1 cellular context compared by ENCODE assay signal in the genomic region with DNA sequence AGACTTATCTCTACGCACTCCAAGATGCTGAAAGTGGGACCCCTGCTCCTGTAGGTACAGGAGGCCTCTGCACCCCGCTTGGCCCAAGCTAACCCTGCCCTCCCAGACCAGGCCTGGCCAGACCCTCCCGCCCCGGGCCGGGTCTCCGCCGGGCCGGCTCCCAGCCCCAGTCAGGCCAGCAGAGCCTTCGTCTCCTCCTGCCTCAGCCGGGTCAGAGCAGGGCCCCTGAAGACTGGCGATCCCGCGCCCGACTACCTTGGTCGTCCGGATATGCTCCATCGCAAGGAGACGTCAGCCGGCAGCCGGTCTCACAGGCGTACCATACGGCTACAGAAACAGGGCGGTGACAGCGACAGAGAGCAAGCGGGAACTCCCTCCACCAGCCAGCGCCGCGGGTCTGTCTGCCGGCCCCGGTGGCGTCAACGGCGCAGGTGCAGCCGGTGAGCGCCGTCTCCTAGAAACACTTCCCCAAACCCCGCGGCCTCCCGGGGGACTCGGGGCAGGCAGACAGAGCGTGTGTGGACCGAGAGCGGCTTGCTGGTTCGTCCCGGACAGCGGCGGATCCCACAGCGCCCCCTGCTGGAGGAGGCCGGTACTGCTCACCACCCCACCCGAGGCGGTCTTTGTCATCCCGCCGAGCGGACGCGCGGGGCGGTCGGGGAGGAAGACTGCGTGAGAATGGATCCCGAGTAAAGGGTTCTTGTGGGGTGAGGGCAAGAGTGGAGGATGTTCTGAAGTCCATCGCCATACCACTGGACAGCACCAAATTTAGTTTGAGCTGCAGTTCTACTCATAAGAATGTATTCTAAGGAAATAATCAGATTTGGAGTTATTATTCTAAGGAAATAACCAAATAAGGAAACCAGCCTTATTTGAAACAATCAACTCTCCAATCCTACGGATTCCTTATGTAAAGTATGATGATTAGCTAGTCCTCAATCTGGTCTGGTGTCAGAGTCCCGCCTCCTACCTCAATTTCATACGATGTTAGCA.
TF ChIP-seq lines count a peak whose summit lies in the region.

A gene (minus strand): TSS at position 520 of the 993 bp plus-strand sequence. CDS start 241 bp downstream, at position 279.

TF ChIP-seq in HepG2, 621 proteins besides CTCF, POLR2A, EP300 and RAD21 (continued from another document and continues in another):
- TF ChIP-seq, protein P1, sequence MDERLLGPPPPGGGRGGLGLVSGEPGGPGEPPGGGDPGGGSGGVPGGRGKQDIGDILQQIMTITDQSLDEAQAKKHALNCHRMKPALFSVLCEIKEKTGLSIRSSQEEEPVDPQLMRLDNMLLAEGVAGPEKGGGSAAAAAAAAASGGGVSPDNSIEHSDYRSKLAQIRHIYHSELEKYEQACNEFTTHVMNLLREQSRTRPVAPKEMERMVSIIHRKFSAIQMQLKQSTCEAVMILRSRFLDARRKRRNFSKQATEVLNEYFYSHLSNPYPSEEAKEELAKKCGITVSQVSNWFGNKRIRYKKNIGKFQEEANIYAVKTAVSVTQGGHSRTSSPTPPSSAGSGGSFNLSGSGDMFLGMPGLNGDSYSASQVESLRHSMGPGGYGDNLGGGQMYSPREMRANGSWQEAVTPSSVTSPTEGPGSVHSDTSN (CRISPR knock-in tag; IDR thresholded peaks at IDR 0.05), result no peak
- TF ChIP-seq RCOR2 (CRISPR knock-in tag; IDR thresholded peaks at IDR 0.05), result no peak
- TF ChIP-seq ZNF703 (CRISPR knock-in tag; IDR thresholded peaks at IDR 0.05; ENCODE audit: borderline replicate concordance), result no peak
- TF ChIP-seq MIER3 (CRISPR knock-in tag; IDR thresholded peaks at IDR 0.05; ENCODE audit: borderline replicate concordance), result 0 out of 2 replicates have a peak, but pooled peaks have one; percentile 17
- TF ChIP-seq, protein P2, sequence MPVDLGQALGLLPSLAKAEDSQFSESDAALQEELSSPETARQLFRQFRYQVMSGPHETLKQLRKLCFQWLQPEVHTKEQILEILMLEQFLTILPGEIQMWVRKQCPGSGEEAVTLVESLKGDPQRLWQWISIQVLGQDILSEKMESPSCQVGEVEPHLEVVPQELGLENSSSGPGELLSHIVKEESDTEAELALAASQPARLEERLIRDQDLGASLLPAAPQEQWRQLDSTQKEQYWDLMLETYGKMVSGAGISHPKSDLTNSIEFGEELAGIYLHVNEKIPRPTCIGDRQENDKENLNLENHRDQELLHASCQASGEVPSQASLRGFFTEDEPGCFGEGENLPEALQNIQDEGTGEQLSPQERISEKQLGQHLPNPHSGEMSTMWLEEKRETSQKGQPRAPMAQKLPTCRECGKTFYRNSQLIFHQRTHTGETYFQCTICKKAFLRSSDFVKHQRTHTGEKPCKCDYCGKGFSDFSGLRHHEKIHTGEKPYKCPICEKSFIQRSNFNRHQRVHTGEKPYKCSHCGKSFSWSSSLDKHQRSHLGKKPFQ (CRISPR knock-in tag; IDR thresholded peaks at IDR 0.05; ENCODE audit: insufficient replicate concordance), result peak; percentile 71
- TF ChIP-seq, protein P3, sequence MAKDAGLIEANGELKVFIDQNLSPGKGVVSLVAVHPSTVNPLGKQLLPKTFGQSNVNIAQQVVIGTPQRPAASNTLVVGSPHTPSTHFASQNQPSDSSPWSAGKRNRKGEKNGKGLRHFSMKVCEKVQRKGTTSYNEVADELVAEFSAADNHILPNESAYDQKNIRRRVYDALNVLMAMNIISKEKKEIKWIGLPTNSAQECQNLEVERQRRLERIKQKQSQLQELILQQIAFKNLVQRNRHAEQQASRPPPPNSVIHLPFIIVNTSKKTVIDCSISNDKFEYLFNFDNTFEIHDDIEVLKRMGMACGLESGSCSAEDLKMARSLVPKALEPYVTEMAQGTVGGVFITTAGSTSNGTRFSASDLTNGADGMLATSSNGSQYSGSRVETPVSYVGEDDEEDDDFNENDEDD (CRISPR knock-in tag; IDR thresholded peaks at IDR 0.05; ENCODE audit: borderline replicate concordance), result peak; percentile 54; the same call in 1 of the 2 replicates
- TF ChIP-seq, protein P4, sequence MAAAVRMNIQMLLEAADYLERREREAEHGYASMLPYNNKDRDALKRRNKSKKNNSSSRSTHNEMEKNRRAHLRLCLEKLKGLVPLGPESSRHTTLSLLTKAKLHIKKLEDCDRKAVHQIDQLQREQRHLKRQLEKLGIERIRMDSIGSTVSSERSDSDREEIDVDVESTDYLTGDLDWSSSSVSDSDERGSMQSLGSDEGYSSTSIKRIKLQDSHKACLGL (CRISPR knock-in tag; IDR thresholded peaks at IDR 0.05), result peak; percentile 82; the same call in 1 of the 2 replicates
- no peak for TF ChIP-seq NR1H2 (CRISPR knock-in tag; IDR thresholded peaks at IDR 0.05; ENCODE audit: borderline replicate concordance, low read depth)
- 0 out of 2 replicates have a peak, but pooled peaks have one; percentile 27 for TF ChIP-seq BHLHE40 (IDR thresholded peaks at IDR 0.05; ENCODE audit: low read length)
- peak; percentile 50; the same call in 1 of the 2 replicates for TF ChIP-seq MEIS1 (CRISPR knock-in tag; IDR thresholded peaks at IDR 0.05; ENCODE audit: borderline replicate concordance)
- TF ChIP-seq ZFY (CRISPR knock-in tag; IDR thresholded peaks at IDR 0.05), result peak; percentile 84
- TF ChIP-seq, protein P5, sequence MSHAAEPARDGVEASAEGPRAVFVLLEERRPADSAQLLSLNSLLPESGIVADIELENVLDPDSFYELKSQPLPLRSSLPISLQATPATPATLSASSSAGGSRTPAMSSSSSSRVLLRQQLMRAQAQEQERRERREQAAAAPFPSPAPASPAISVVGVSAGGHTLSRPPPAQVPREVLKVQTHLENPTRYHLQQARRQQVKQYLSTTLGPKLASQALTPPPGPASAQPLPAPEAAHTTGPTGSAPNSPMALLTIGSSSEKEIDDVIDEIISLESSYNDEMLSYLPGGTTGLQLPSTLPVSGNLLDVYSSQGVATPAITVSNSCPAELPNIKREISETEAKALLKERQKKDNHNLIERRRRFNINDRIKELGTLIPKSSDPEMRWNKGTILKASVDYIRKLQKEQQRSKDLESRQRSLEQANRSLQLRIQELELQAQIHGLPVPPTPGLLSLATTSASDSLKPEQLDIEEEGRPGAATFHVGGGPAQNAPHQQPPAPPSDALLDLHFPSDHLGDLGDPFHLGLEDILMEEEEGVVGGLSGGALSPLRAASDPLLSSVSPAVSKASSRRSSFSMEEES (CRISPR knock-in tag; IDR thresholded peaks at IDR 0.05), result no peak
- peak; percentile 27 for TF ChIP-seq ZNF781 (CRISPR knock-in tag; IDR thresholded peaks at IDR 0.05; ENCODE audit: borderline replicate concordance, not compliant biosample characterization)
- TF ChIP-seq XRCC5 (optimal IDR thresholded peaks at IDR 0.05; ENCODE audit: low read length), result peak; percentile 89
- no peak for TF ChIP-seq HNF4A (CRISPR knock-in tag; IDR thresholded peaks at IDR 0.05)
- TF ChIP-seq ZNF264 (CRISPR knock-in tag; IDR thresholded peaks at IDR 0.05), result no peak
- TF ChIP-seq JDP2 (CRISPR knock-in tag; IDR thresholded peaks at IDR 0.05; ENCODE audit: borderline replicate concordance), result no peak
- no peak for TF ChIP-seq KLF6 (CRISPR knock-in tag; IDR thresholded peaks at IDR 0.05)
- TF ChIP-seq CHD2 (IDR thresholded peaks at IDR 0.05; ENCODE audit: low read depth, low read length), result no peak
- TF ChIP-seq ZMYM4 (CRISPR knock-in tag; IDR thresholded peaks at IDR 0.05), result peak; percentile 93
- TF ChIP-seq MED8 (CRISPR knock-in tag; IDR thresholded peaks at IDR 0.05; ENCODE audit: insufficient replicate concordance), result no peak
- no peak for TF ChIP-seq ZFYVE20 (CRISPR knock-in tag; IDR thresholded peaks at IDR 0.05; ENCODE audit: borderline replicate concordance, low read depth)
- TF ChIP-seq FOXJ3 (CRISPR knock-in tag; IDR thresholded peaks at IDR 0.05; ENCODE audit: borderline replicate concordance), result no peak
- TF ChIP-seq, protein P6, sequence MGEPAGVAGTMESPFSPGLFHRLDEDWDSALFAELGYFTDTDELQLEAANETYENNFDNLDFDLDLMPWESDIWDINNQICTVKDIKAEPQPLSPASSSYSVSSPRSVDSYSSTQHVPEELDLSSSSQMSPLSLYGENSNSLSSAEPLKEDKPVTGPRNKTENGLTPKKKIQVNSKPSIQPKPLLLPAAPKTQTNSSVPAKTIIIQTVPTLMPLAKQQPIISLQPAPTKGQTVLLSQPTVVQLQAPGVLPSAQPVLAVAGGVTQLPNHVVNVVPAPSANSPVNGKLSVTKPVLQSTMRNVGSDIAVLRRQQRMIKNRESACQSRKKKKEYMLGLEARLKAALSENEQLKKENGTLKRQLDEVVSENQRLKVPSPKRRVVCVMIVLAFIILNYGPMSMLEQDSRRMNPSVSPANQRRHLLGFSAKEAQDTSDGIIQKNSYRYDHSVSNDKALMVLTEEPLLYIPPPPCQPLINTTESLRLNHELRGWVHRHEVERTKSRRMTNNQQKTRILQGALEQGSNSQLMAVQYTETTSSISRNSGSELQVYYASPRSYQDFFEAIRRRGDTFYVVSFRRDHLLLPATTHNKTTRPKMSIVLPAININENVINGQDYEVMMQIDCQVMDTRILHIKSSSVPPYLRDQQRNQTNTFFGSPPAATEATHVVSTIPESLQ (CRISPR knock-in tag; conservative IDR thresholded peaks at IDR 0.05), result no peak
- TF ChIP-seq SMARCC2 (IDR thresholded peaks at IDR 0.05), result no peak
- TF ChIP-seq ATRX (CRISPR knock-in tag; IDR thresholded peaks at IDR 0.05; ENCODE audit: borderline replicate concordance), result no peak
- TF ChIP-seq ZNF567 (CRISPR knock-in tag; IDR thresholded peaks at IDR 0.05; ENCODE audit: borderline replicate concordance), result no peak
- TF ChIP-seq, protein P7, sequence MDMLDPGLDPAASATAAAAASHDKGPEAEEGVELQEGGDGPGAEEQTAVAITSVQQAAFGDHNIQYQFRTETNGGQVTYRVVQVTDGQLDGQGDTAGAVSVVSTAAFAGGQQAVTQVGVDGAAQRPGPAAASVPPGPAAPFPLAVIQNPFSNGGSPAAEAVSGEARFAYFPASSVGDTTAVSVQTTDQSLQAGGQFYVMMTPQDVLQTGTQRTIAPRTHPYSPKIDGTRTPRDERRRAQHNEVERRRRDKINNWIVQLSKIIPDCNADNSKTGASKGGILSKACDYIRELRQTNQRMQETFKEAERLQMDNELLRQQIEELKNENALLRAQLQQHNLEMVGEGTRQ (IDR thresholded peaks at IDR 0.05; ENCODE audit: low read depth, low read length), result no peak
- TF ChIP-seq, protein P7 (CRISPR knock-in tag; IDR thresholded peaks at IDR 0.05; ENCODE audit: borderline replicate concordance), result 0 out of 2 replicates have a peak, but pooled peaks have one; percentile 19
- TF ChIP-seq ZBTB42 (CRISPR knock-in tag; IDR thresholded peaks at IDR 0.05), result no peak
- no peak for TF ChIP-seq ZNF75D (CRISPR knock-in tag; IDR thresholded peaks at IDR 0.05; ENCODE audit: borderline replicate concordance)
- TF ChIP-seq, protein P8, sequence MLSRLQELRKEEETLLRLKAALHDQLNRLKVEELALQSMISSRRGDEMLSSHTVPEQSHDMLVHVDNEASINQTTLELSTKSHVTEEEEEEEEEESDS (CRISPR knock-in tag; IDR thresholded peaks at IDR 0.05; ENCODE audit: borderline replicate concordance), result no peak
- no peak for TF ChIP-seq SMAD1 (CRISPR knock-in tag; IDR thresholded peaks at IDR 0.05; ENCODE audit: borderline replicate concordance, low read depth)
- TF ChIP-seq MBNL3 (CRISPR knock-in tag; conservative IDR thresholded peaks at IDR 0.05), result no peak
- TF ChIP-seq ZNF382 (CRISPR knock-in tag; IDR thresholded peaks at IDR 0.05; ENCODE audit: borderline replicate concordance), result no peak
- TF ChIP-seq ESRRA (CRISPR knock-in tag; IDR thresholded peaks at IDR 0.05; ENCODE audit: low read depth), result no peak
- peak; percentile 73; the same call in 1 of the 2 replicates for TF ChIP-seq HES4 (CRISPR knock-in tag; IDR thresholded peaks at IDR 0.05; ENCODE audit: borderline replicate concordance)
- peak; percentile 86 for TF ChIP-seq ZNF563 (CRISPR knock-in tag; IDR thresholded peaks at IDR 0.05)
- TF ChIP-seq HMG20B (CRISPR knock-in tag; conservative IDR thresholded peaks at IDR 0.05), result no peak
- no peak for TF ChIP-seq U2AF1 (optimal IDR thresholded peaks at IDR 0.05; ENCODE audit: low read depth, low read length)
- TF ChIP-seq ZNF44 (CRISPR knock-in tag; IDR thresholded peaks at IDR 0.05), result no peak
- no peak for TF ChIP-seq ZNF17 (CRISPR knock-in tag; IDR thresholded peaks at IDR 0.05)
- TF ChIP-seq, protein P9, sequence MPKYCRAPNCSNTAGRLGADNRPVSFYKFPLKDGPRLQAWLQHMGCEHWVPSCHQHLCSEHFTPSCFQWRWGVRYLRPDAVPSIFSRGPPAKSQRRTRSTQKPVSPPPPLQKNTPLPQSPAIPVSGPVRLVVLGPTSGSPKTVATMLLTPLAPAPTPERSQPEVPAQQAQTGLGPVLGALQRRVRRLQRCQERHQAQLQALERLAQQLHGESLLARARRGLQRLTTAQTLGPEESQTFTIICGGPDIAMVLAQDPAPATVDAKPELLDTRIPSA (CRISPR knock-in tag; IDR thresholded peaks at IDR 0.05; ENCODE audit: borderline replicate concordance), result no peak
- no peak for TF ChIP-seq ZEB1 (IDR thresholded peaks at IDR 0.05; ENCODE audit: insufficient replicate concordance, low read depth)
- TF ChIP-seq, protein P10, sequence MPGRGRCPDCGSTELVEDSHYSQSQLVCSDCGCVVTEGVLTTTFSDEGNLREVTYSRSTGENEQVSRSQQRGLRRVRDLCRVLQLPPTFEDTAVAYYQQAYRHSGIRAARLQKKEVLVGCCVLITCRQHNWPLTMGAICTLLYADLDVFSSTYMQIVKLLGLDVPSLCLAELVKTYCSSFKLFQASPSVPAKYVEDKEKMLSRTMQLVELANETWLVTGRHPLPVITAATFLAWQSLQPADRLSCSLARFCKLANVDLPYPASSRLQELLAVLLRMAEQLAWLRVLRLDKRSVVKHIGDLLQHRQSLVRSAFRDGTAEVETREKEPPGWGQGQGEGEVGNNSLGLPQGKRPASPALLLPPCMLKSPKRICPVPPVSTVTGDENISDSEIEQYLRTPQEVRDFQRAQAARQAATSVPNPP (CRISPR knock-in tag; IDR thresholded peaks at IDR 0.05), result no peak
- TF ChIP-seq KDM2A (CRISPR knock-in tag; IDR thresholded peaks at IDR 0.05; ENCODE audit: borderline replicate concordance, low read depth), result peak; percentile 94
- no peak for TF ChIP-seq STAT5B (CRISPR knock-in tag; IDR thresholded peaks at IDR 0.05)
- no peak for TF ChIP-seq ZNF260 (CRISPR knock-in tag; IDR thresholded peaks at IDR 0.05; ENCODE audit: borderline replicate concordance, low read depth)
- TF ChIP-seq ZSCAN30 (CRISPR knock-in tag; IDR thresholded peaks at IDR 0.05), result no peak
- TF ChIP-seq HOXA3 (CRISPR knock-in tag; IDR thresholded peaks at IDR 0.05), result peak; percentile 68; the same call in 1 of the 2 replicates
- no peak for TF ChIP-seq TOE1 (CRISPR knock-in tag; IDR thresholded peaks at IDR 0.05)
- TF ChIP-seq ATF1 (CRISPR knock-in tag; IDR thresholded peaks at IDR 0.05), result no peak
